ENCODE assay signal across 15 cellular contexts in genomic region chr11:64209563-64209843, GRCh38. TPM values are rescaled to one million over a fixed set of nuclear protein-coding genes. Genes with fewer than 3 reads are reported as not detected.
A peak's percentile ranks its signal among the peaks of the same experiment; 100 is the strongest.
DNase-seq lines count a peak whose midpoint lies in the region; ATAC-seq and TF ChIP-seq lines count a peak whose summit lies in the region.
"Had no signal": no experiment of that assay in that cellular context is flagged by ENCODE, and none has a peak within 500 bp of the region (broad histone marks: within the 10 kb centered on the region; RNA-seq: fewer than 3 reads in every experiment).

No MANE protein-coding gene starts in this region.

- H3K4me1 ChIP-seq in A673 (ENCODE audit: insufficient read depth, low read length, poor library complexity, severe bottlenecking): peaks cover 55% of the 10 kb centered on the region
- H3K4me1 ChIP-seq in naive thymus-derived CD4-positive, alpha-beta T cell (ENCODE audit: control insufficient read depth in 2 of 2, insufficient read depth in 2 of 2, low read length in 2 of 2): peaks cover 25 to 26% of the 10 kb centered on the region in 2 donors

- ATAC-seq in activated CD8-positive, alpha-beta T cell treated with anti-CD3 and anti-CD28 coated beads for 36 hours: no peak
- no peak for ATAC-seq in naive thymus-derived CD4-positive, alpha-beta T cell
- no peak for ATAC-seq in HG02798 (IDR thresholded peaks at IDR 0.05; ENCODE audit: poor library complexity, unreplicated experiment)
- ATAC-seq: heart left ventricle, left ventricle myocardium superior, mucosa of descending colon had no signal

- intact Hi-C loops in A673 (cut with micrococcal nuclease; ENCODE audit: unreplicated experiment): loop anchor here (5.0 kb wide), 1 partner anchor 38 kb away; the partner anchor contains the start of gene PPP1R14B
- intact Hi-C loops in CD14-positive monocyte (cut with micrococcal nuclease): loop anchor here (5.0 kb wide), 1 partner anchor 33 kb away; the partner anchor contains the start of gene FKBP2 (in 2 of the 2)
- intact Hi-C loops in activated CD8-positive, alpha-beta T cell treated with anti-CD3 and anti-CD28 coated beads for 36 hours (cut with micrococcal nuclease): no loop called here
- intact Hi-C loops in naive thymus-derived CD4-positive, alpha-beta T cell (cut with micrococcal nuclease): loop anchor here (5.0 kb wide), 2 partner anchors 78 to 148 kb away; partner anchors contain the start of genes GPR137 (in 1 of the 2) and RPS6KA4 (in 1 of the 2)

- peaks cover 0 to 2% (median 0%) of the 10 kb centered on the region in 3 donors for H3K27me3 Mint-ChIP-seq in CD14-positive monocyte (ENCODE audit: low read depth in 3 of 3)
- no peaks in the 10 kb centered on the region for H3K27me3 Mint-ChIP-seq in activated CD8-positive, alpha-beta T cell treated with anti-CD3 and anti-CD28 coated beads for 36 hours
- no peaks in the 10 kb centered on the region for H3K27me3 Mint-ChIP-seq in naive thymus-derived CD4-positive, alpha-beta T cell

- peaks cover 43% of the 10 kb centered on the region for H3K4me1 Mint-ChIP-seq in CD14-positive monocyte
- peaks cover 47% of the 10 kb centered on the region for H3K4me1 Mint-ChIP-seq in activated CD8-positive, alpha-beta T cell treated with anti-CD3 and anti-CD28 coated beads for 36 hours (ENCODE audit: low read depth)
- H3K4me1 Mint-ChIP-seq in naive thymus-derived CD4-positive, alpha-beta T cell: peaks cover 28 to 48% (median 41%) of the 10 kb centered on the region in 7 donors

- no peak overlapping the region for H3K4me3 ChIP-seq in A673 (ENCODE audit: low read depth, low read length, poor library complexity, severe bottlenecking)
- H3K4me3 ChIP-seq in naive thymus-derived CD4-positive, alpha-beta T cell (ENCODE audit: low read length): no peak overlapping the region
- H3K4me3 ChIP-seq: mucosa of descending colon, tibial artery had no signal

- CTCF ChIA-PET in A673 (lab: Charles Lee): no interaction called here
- CTCF ChIA-PET in activated CD8-positive, alpha-beta T cell treated with anti-CD3 and anti-CD28 coated beads for 36 hours (lab: Charles Lee): interaction anchor here (6.0 to 7.5 kb wide), 2 partner anchors 42 to 93 kb away, joined by 42 to 111 read pairs; partner anchors contain the start of genes CATSPERZ and PLCB3
- CTCF ChIA-PET in naive thymus-derived CD4-positive, alpha-beta T cell (lab: Charles Lee): interaction anchor here (7.4 kb wide), 1 partner anchor 15 kb away, joined by 66 read pairs; the partner anchor contains the start of genes NUDT22 and TRPT1

- POLR2A ChIA-PET in A673 (lab: Charles Lee; ENCODE audit: low non-redundant PET): no interaction called here
- POLR2A ChIA-PET in activated CD8-positive, alpha-beta T cell treated with anti-CD3 and anti-CD28 coated beads for 36 hours (lab: Charles Lee): interaction anchor here (1.6 to 9.7 kb wide), 6 partner anchors 8 to 29 kb away, joined by 3 to 151 read pairs (median 12); partner anchors contain the start of genes DNAJC4, NUDT22 and TRPT1
- POLR2A ChIA-PET in naive thymus-derived CD4-positive, alpha-beta T cell (lab: Charles Lee): interaction anchor here (1.1 to 11.2 kb wide), 3 partner anchors 11 to 26 kb away, joined by 3 to 220 read pairs (median 6); partner anchors contain the start of genes DNAJC4, NUDT22 and TRPT1

- peak overlapping the region; percentile 13 to 99 (median 98) for H3K27ac Mint-ChIP-seq in CD14-positive monocyte
- H3K27ac Mint-ChIP-seq in activated CD8-positive, alpha-beta T cell treated with anti-CD3 and anti-CD28 coated beads for 36 hours: peak overlapping the region; percentile 97
- peak overlapping the region in 7 of 9 donors; percentile 11 to 95 (median 86) for H3K27ac Mint-ChIP-seq in naive thymus-derived CD4-positive, alpha-beta T cell

- H3K9me3 Mint-ChIP-seq in CD14-positive monocyte: peaks cover 0 to 1% (median 0%) of the 10 kb centered on the region in 7 donors
- no peaks in the 10 kb centered on the region for H3K9me3 Mint-ChIP-seq in activated CD8-positive, alpha-beta T cell treated with anti-CD3 and anti-CD28 coated beads for 36 hours
- no peaks in the 10 kb centered on the region for H3K9me3 Mint-ChIP-seq in naive thymus-derived CD4-positive, alpha-beta T cell

- H3K36me3 Mint-ChIP-seq in CD14-positive monocyte: peaks cover 51 to 59% of the 10 kb centered on the region in 2 donors
- peaks cover 67% of the 10 kb centered on the region for H3K36me3 Mint-ChIP-seq in activated CD8-positive, alpha-beta T cell treated with anti-CD3 and anti-CD28 coated beads for 36 hours (ENCODE audit: low read depth)
- H3K36me3 Mint-ChIP-seq in naive thymus-derived CD4-positive, alpha-beta T cell: peaks cover 0 to 31% (median 11%) of the 10 kb centered on the region in 5 donors

- peak overlapping the region in 1 of 2 donors; percentile 98 for H3K4me3 Mint-ChIP-seq in CD14-positive monocyte
- peak overlapping the region; percentile 10 for H3K4me3 Mint-ChIP-seq in activated CD8-positive, alpha-beta T cell treated with anti-CD3 and anti-CD28 coated beads for 36 hours
- H3K4me3 Mint-ChIP-seq in naive thymus-derived CD4-positive, alpha-beta T cell: peak overlapping the region in 2 of 10 donors; percentile 6 to 51

- BruUV-seq in A673 (replicated peaks; lab: Mats Ljungman, UMichigan): no TSS peak

- peaks cover 23% of the 10 kb centered on the region for H3K36me3 ChIP-seq in A673 (ENCODE audit: insufficient read depth, low read length, poor library complexity, severe bottlenecking)
- H3K36me3 ChIP-seq in naive thymus-derived CD4-positive, alpha-beta T cell (ENCODE audit: control insufficient read depth in 2 of 3, insufficient read depth in 3 of 3, low read length in 3 of 3): peaks cover 0 to 60% (median 0%) of the 10 kb centered on the region in 3 experiments

- H3K9me3 ChIP-seq in A673 (ENCODE audit: low read depth, low read length, poor library complexity, severe bottlenecking): no peaks in the 10 kb centered on the region
- H3K9me3 ChIP-seq in naive thymus-derived CD4-positive, alpha-beta T cell (ENCODE audit: control insufficient read depth in 2 of 3, low read length in 3 of 3): no peaks in the 10 kb centered on the region
- H3K9me3 ChIP-seq: heart left ventricle, mucosa of descending colon, tibial artery had no signal

- TF ChIP-seq CTCF in A673 (conservative IDR thresholded peaks at IDR 0.05; ENCODE audit: low read depth, low read length) (no peak), CD14-positive monocyte (IDR thresholded peaks at IDR 0.05) (no peak)
- TF ChIP-seq CTCF in activated CD8-positive, alpha-beta T cell treated with anti-CD3 and anti-CD28 coated beads for 36 hours (IDR thresholded peaks at IDR 0.05): no peak

- no peaks in the 10 kb centered on the region for H3K27me3 ChIP-seq in A673 (replicated peaks; ENCODE audit: insufficient read depth, low read depth, low read length, poor library complexity)
- no peaks in the 10 kb centered on the region for H3K27me3 ChIP-seq in naive thymus-derived CD4-positive, alpha-beta T cell (ENCODE audit: control insufficient read depth in 2 of 2, insufficient read depth in 2 of 2, low read length in 2 of 2)
- H3K27me3 ChIP-seq: heart left ventricle, tibial artery had no signal

- DNase-seq in A673 (ENCODE audit: low spot score): no peak
- no peak for DNase-seq in CD14-positive monocyte (ENCODE audit: low spot score)
- no peak for DNase-seq in activated CD8-positive, alpha-beta T cell treated with anti-CD3 and anti-CD28 coated beads for 36 hours
- DNase-seq in naive thymus-derived CD4-positive, alpha-beta T cell: no peak
- DNase-seq in Kasumi-1 (lab: John Stamatoyannopoulos, UW): no peak
- DNase-seq in NCI-H2171 (lab: John Stamatoyannopoulos, UW): no peak
- DNase-seq: activated CD4-positive, alpha-beta T cell treated with anti-CD3 and anti-CD28 coated beads, Interleukin-2, amount 50 U/mL, for 4 hours; activated effector memory CD4-positive, alpha-beta T cell treated with anti-CD3 and anti-CD28 coated beads, Interleukin-2, amount 50 U/mL, for 16 hours; left ventricle myocardium superior; mucosa of descending colon; NCI-H1417; NCI-H526 treated with DMSO at 0.1 percent for 48 hours had no signal

- peak overlapping the region; percentile 93 for H3K27ac ChIP-seq in A673 (ENCODE audit: low read depth, low read length, poor library complexity, severe bottlenecking)
- H3K27ac ChIP-seq in naive thymus-derived CD4-positive, alpha-beta T cell (ENCODE audit: low read depth, low read length): peak overlapping the region; percentile 88
- H3K27ac ChIP-seq: tibial artery had no signal

RNA-seq across cellular contexts. Expression of gene FERMT3, which starts 3.0 kb away (rescaled TPM):
- total RNA-seq in A673 (2021): 99.3 and 99.4 TPM in 2 replicates
- 100 to 1,000 TPM; 289 to 310 TPM for polyA plus RNA-seq in CD14-positive monocyte
- total RNA-seq in activated CD8-positive, alpha-beta T cell treated with anti-CD3 and anti-CD28 coated beads for 36 hours: 100 to 1,000 TPM; 210 to 214 TPM
- total RNA-seq in naive thymus-derived CD4-positive, alpha-beta T cell: 100 to 1,000 TPM in 4 of 5 experiments, 10 to 100 TPM in 1; 77.1 to 209 (median 120) TPM
- 100 to 1,000 TPM; 119 to 186 TPM for polyA plus RNA-seq in naive thymus-derived CD4-positive, alpha-beta T cell

RNA-seq across cellular contexts. Expression of gene TRPT1, which starts 16.5 kb away (rescaled TPM):
- 43.6 and 59.6 TPM in 2 replicates for total RNA-seq in A673 (2021)
- 10 to 100 TPM; 24.8 to 34.6 TPM for polyA plus RNA-seq in CD14-positive monocyte
- total RNA-seq in activated CD8-positive, alpha-beta T cell treated with anti-CD3 and anti-CD28 coated beads for 36 hours: 10 to 100 TPM; 33.7 to 41.5 TPM
- 10 to 100 TPM; 24.0 to 53.0 (median 27.2) TPM for total RNA-seq in naive thymus-derived CD4-positive, alpha-beta T cell
- polyA plus RNA-seq in naive thymus-derived CD4-positive, alpha-beta T cell: 10 to 100 TPM; 50.0 to 53.7 TPM

RNA-seq across cellular contexts. Expression of gene NUDT22, which starts 16.6 kb away (rescaled TPM):
- total RNA-seq in A673 (2021): 72.4 and 73.8 TPM in 2 replicates
- polyA plus RNA-seq in CD14-positive monocyte: 10 to 100 TPM; 47.9 to 56.1 TPM
- total RNA-seq in activated CD8-positive, alpha-beta T cell treated with anti-CD3 and anti-CD28 coated beads for 36 hours: 10 to 100 TPM; 66.0 to 69.2 TPM
- total RNA-seq in naive thymus-derived CD4-positive, alpha-beta T cell: 10 to 100 TPM; 47.8 to 94.0 (median 78.3) TPM
- 10 to 100 TPM; 40.7 to 51.2 TPM for polyA plus RNA-seq in naive thymus-derived CD4-positive, alpha-beta T cell

RNA-seq across cellular contexts. Expression of gene DNAJC4, which starts 20.8 kb away (rescaled TPM):
- total RNA-seq in A673 (2021): 20.2 and 23.9 TPM in 2 replicates
- polyA plus RNA-seq in CD14-positive monocyte: 10 to 100 TPM; 25.5 to 32.5 TPM
- total RNA-seq in activated CD8-positive, alpha-beta T cell treated with anti-CD3 and anti-CD28 coated beads for 36 hours: 10 to 100 TPM; 25.8 to 26.1 TPM
- total RNA-seq in naive thymus-derived CD4-positive, alpha-beta T cell: 10 to 100 TPM; 39.3 to 61.7 (median 47.4) TPM
- 10 to 100 TPM; 24.3 to 26.7 TPM for polyA plus RNA-seq in naive thymus-derived CD4-positive, alpha-beta T cell

RNA-seq across cellular contexts. Expression of gene STIP1, which starts 23.5 kb away (rescaled TPM):
- total RNA-seq in A673 (2021): 565 and 577 TPM in 2 replicates
- 10 to 100 TPM; 44.5 to 51.1 TPM for polyA plus RNA-seq in CD14-positive monocyte
- 100 to 1,000 TPM; 396 to 416 TPM for total RNA-seq in activated CD8-positive, alpha-beta T cell treated with anti-CD3 and anti-CD28 coated beads for 36 hours
- 100 to 1,000 TPM in 1 of 5 experiments, 10 to 100 TPM in 4; 45.1 to 243 (median 88.8) TPM for total RNA-seq in naive thymus-derived CD4-positive, alpha-beta T cell
- polyA plus RNA-seq in naive thymus-derived CD4-positive, alpha-beta T cell: 100 to 1,000 TPM in 1 of 2 donors, 10 to 100 TPM in 1; 56.6 to 123 TPM
